ENCODE assay signal across 7 cellular contexts in genomic region chr6:28105286-28105685, GRCh38. TPM values are rescaled to one million over a fixed set of nuclear protein-coding genes. Genes with fewer than 3 reads are reported as not detected.
DNase-seq lines count a peak whose midpoint lies in the region; ATAC-seq and TF ChIP-seq lines count a peak whose summit lies in the region.

No MANE protein-coding gene starts in this region.

- no peaks in the 10 kb centered on the region for H3K9me3 ChIP-seq in SU-DHL-6 (ENCODE audit: insufficient read depth, low read length)

- peak overlapping the region; percentile 98 for H2AFZ ChIP-seq in SU-DHL-6 (ENCODE audit: low read depth, low read length, severe bottlenecking)

- H3K27ac Mint-ChIP-seq in osteocyte (ENCODE audit: unreplicated experiment), result peak overlapping the region; percentile 85

- H4K20me1 ChIP-seq in SU-DHL-6 (ENCODE audit: low read depth, low read length), result no peaks in the 10 kb centered on the region

- no peaks in the 10 kb centered on the region for H3K27me3 ChIP-seq in SU-DHL-6 (ENCODE audit: low read length)

- H3K4me3 Mint-ChIP-seq in osteocyte (ENCODE audit: unreplicated experiment), result peak overlapping the region; percentile 88

- H3K4me3 ChIP-seq in GM12864 (ENCODE audit: low read depth, low read length) (peak overlapping the region; percentile 68), SU-DHL-6 (ENCODE audit: insufficient read depth, low read length, poor library complexity, severe bottlenecking) (peak overlapping the region; percentile 68)

- no peaks in the 10 kb centered on the region for H3K36me3 ChIP-seq in SU-DHL-6 (ENCODE audit: low read length)

- peak overlapping the region; percentile 89 for H3K4me2 ChIP-seq in SU-DHL-6 (ENCODE audit: low read depth, low read length, poor library complexity, severe bottlenecking)

- no peaks in the 10 kb centered on the region for H3K36me3 Mint-ChIP-seq in osteocyte (ENCODE audit: unreplicated experiment)

- H3K9me3 Mint-ChIP-seq in osteocyte (ENCODE audit: unreplicated experiment), result no peaks in the 10 kb centered on the region

- peaks cover 14% of the 10 kb centered on the region for H3F3A ChIP-seq in SU-DHL-6 (ENCODE audit: insufficient read depth)

- ATAC-seq in HG03342 (IDR thresholded peaks at IDR 0.05; ENCODE audit: unreplicated experiment), result peak; percentile 22

- peak overlapping the region; percentile 50 for H3K27ac ChIP-seq in SU-DHL-6 (ENCODE audit: low read depth, low read length)

- no peak for DNase-seq in GM12864 (ENCODE audit: low read depth)
- peak; percentile 4 for DNase-seq in fibroblast of gingiva (ENCODE audit: low read depth)
- no peak for DNase-seq in osteocyte (ENCODE audit: extremely low spot score, unreplicated experiment)
- DNase-seq in activated CD4-positive, CD25-positive, alpha-beta regulatory T cell (lab: John Stamatoyannopoulos, UW), result no peak
- DNase-seq in activated gamma-delta T cell treated with Interleukin-2 at 50 U/mL for 16 hours, result no peak

- H3K4me1 Mint-ChIP-seq in osteocyte (ENCODE audit: unreplicated experiment), result peaks cover 10% of the 10 kb centered on the region

- peak overlapping the region; percentile 75 for H3K9ac ChIP-seq in SU-DHL-6 (ENCODE audit: low read length)

- TF ChIP-seq CTCF in GM12864 (IDR thresholded peaks at IDR 0.05; ENCODE audit: low read depth, low read length, missing control alignments), result no peak
- TF ChIP-seq CTCF in SU-DHL-6 (IDR thresholded peaks at IDR 0.05; ENCODE audit: insufficient read depth, low read length, poor library complexity, severe bottlenecking), result no peak
- no peak for TF ChIP-seq CTCF in osteocyte (IDR thresholded peaks at IDR 0.05)

- H3K27me3 Mint-ChIP-seq in osteocyte (ENCODE audit: unreplicated experiment), result peaks cover 18% of the 10 kb centered on the region

- H3K9me2 ChIP-seq in SU-DHL-6 (replicated peaks; ENCODE audit: insufficient read depth, low read length), result no peaks in the 10 kb centered on the region

- H3K79me2 ChIP-seq in SU-DHL-6 (ENCODE audit: insufficient read depth, low read length), result no peaks in the 10 kb centered on the region

RNA-seq across cellular contexts. Expression of gene ZSCAN16, which starts 19.1 kb away (rescaled TPM):
- total RNA-seq in osteocyte, result 4.8 and 5.1 TPM in 2 replicates

RNA-seq across cellular contexts. Expression of gene ZNF165, which starts 24.9 kb away (rescaled TPM):
- total RNA-seq in osteocyte, result 0.32 and 0.78 TPM in 2 replicates

RNA-seq across cellular contexts. Expression of gene ZKSCAN8, which starts 36.4 kb away (rescaled TPM):
- 34.7 and 36.3 TPM in 2 replicates for total RNA-seq in osteocyte
